ENCODE assay signal across 8 cellular contexts in genomic region chr19:1406496-1406817, GRCh38. TPM values are rescaled to one million over a fixed set of nuclear protein-coding genes. Genes with fewer than 3 reads are reported as not detected.
A peak's percentile ranks its signal among the peaks of the same experiment; 100 is the strongest.
DNase-seq lines count a peak whose midpoint lies in the region; ATAC-seq and TF ChIP-seq lines count a peak whose summit lies in the region.

No MANE protein-coding gene starts in this region.

- H3K27ac ChIP-seq in heart right ventricle (peak overlapping the region in 9 of 10 donors; percentile 68 to 98 (median 82)), adrenal gland (peak overlapping the region in 3 of 5 donors; percentile 94 to 99 (median 94)), liver (ENCODE audit: low read depth in 1 of 2, low read length in 2 of 2) (peak overlapping the region; percentile 82 to 84), transverse colon (peak overlapping the region; percentile 86 to 99 (median 96))

- DNase-seq in heart right ventricle (no peak), left ventricle myocardium superior (no peak), adrenal gland (no peak), transverse colon (peak; percentile 40), dermis blood vessel endothelial cell (no peak)
- DNase-seq in activated CD4-positive, CD25-positive, alpha-beta regulatory T cell treated with anti-CD3 and anti-CD28 coated beads, Interleukin-2, amount 50 U/mL, for 72 hours, result no peak

- ATAC-seq in heart right ventricle (no peak), left ventricle myocardium superior (no peak), GM19035 (IDR thresholded peaks at IDR 0.05; ENCODE audit: unreplicated experiment) (no peak)

- H3K4me1 ChIP-seq in heart right ventricle, result peaks cover 23 to 61% (median 35%) of the 10 kb centered on the region in 9 donors
- H3K4me1 ChIP-seq in adrenal gland (replicated peaks in 1 of 2), result peaks cover 28 to 30% of the 10 kb centered on the region in 2 donors
- peaks cover 16 to 47% (median 41%) of the 10 kb centered on the region in 4 donors for H3K4me1 ChIP-seq in liver (ENCODE audit: control insufficient read depth in 4 of 4, insufficient read depth in 4 of 4, low read length in 3 of 4)
- peaks cover 26 to 48% (median 38%) of the 10 kb centered on the region in 4 donors for H3K4me1 ChIP-seq in transverse colon

- TF ChIP-seq POLR2A in adrenal gland (IDR thresholded peaks at IDR 0.05) (no peak), transverse colon (IDR thresholded peaks at IDR 0.05) (no peak)

- H3K27me3 ChIP-seq in heart right ventricle (peaks cover 0 to 25% (median 0%) of the 10 kb centered on the region in 7 donors), adrenal gland (no peaks in the 10 kb centered on the region), liver (ENCODE audit: control insufficient read depth in 4 of 4, insufficient read depth in 4 of 4, low read length in 3 of 4) (no peaks in the 10 kb centered on the region), transverse colon (peaks cover 26% of the 10 kb centered on the region)

- H3K4me3 ChIP-seq in heart right ventricle (peak overlapping the region in 6 of 10 donors; percentile 55 to 99 (median 98)), adrenal gland (peak overlapping the region in 1 of 4 donors; percentile 99), liver (ENCODE audit: low read depth in 1 of 3, low read length in 3 of 3) (peak overlapping the region; percentile 70 to 77 (median 75)), transverse colon (peak overlapping the region in 3 of 4 donors; percentile 37 to 99 (median 52))

- no peak for TF ChIP-seq RAD21 in liver (IDR thresholded peaks at IDR 0.05)

- WGBS in heart right ventricle, 2 donors, result 29 to 38% methylated on average over 15 of the region's 15 CpGs
- WGBS in adrenal gland, 4 donors, result 25 to 33% (median 28%) methylated on average over 12 to 15 of the region's 15 CpGs
- WGBS in liver, result 29% methylated on average over 15 of the region's 15 CpGs
- WGBS in transverse colon (ENCODE audit: low coverage in 1 of 2), 2 donors, result 21 to 67% methylated on average over 3 to 15 of the region's 15 CpGs

- peak overlapping the region; percentile 41 to 67 for H3K9ac ChIP-seq in liver (ENCODE audit: low read depth in 1 of 2, low read length in 2 of 2)

- intact Hi-C loops in heart right ventricle (cut with DNase I), result loop anchor here in 4 of 10 donors (2.0 to 10.0 kb wide), 2 partner anchors 24 to 132 kb away; partner anchors contain the start of genes FAM174C (in 3 of the 4) and NDUFS7 (in 1 of the 4)
- intact Hi-C loops in left ventricle myocardium superior (cut with micrococcal nuclease), result no loop called here
- intact Hi-C loops in adrenal gland (cut with DNase I), result no loop called here
- intact Hi-C loops in transverse colon (cut with DNase I; ENCODE audit: low total_unique reads), result loop anchor here (10.0 kb wide), 1 partner anchor 122 kb away; the partner anchor contains the start of gene EFNA2

- H3K9me3 ChIP-seq in heart right ventricle, result no peaks in the 10 kb centered on the region
- no peaks in the 10 kb centered on the region for H3K9me3 ChIP-seq in adrenal gland (replicated peaks in 1 of 3)
- no peaks in the 10 kb centered on the region for H3K9me3 ChIP-seq in liver (ENCODE audit: control insufficient read depth in 4 of 4, low read length in 3 of 4)
- no peaks in the 10 kb centered on the region for H3K9me3 ChIP-seq in transverse colon

- peaks cover 0 to 10% (median 0%) of the 10 kb centered on the region in 9 donors for H3K36me3 ChIP-seq in heart right ventricle
- no peaks in the 10 kb centered on the region for H3K36me3 ChIP-seq in adrenal gland (replicated peaks in 1 of 2)
- H3K36me3 ChIP-seq in liver (ENCODE audit: control insufficient read depth in 4 of 4, insufficient read depth in 3 of 4, low read depth in 1 of 4, low read length in 3 of 4), result no peaks in the 10 kb centered on the region
- H3K36me3 ChIP-seq in transverse colon, result no peaks in the 10 kb centered on the region

- no peak for TF ChIP-seq EP300 in transverse colon (IDR thresholded peaks at IDR 0.05; ENCODE audit: low read depth)

- in situ Hi-C loops in transverse colon (cut with MboI; ENCODE audit: low pct_ligation_motif_present in 1 of 4, low pct_unique_long_range_greater_than_20kb in 1 of 4, low sequenced_read_pairs in 3 of 4), result no loop called here

- TF ChIP-seq CTCF in heart right ventricle (IDR thresholded peaks at IDR 0.05) (no peak), adrenal gland (IDR thresholded peaks at IDR 0.05) (no peak), liver (IDR thresholded peaks at IDR 0.05; ENCODE audit: low read depth, low read length, missing input control) (no peak), transverse colon (IDR thresholded peaks at IDR 0.05) (no peak)

TF ChIP-seq in liver, 16 proteins besides CTCF, POLR2A, EP300 and RAD21:
- TF ChIP-seq FOXA2 (IDR thresholded peaks at IDR 0.05), result no peak
- TF ChIP-seq YY1 (IDR thresholded peaks at IDR 0.05), result peak; percentile 4
- no peak for TF ChIP-seq MAX (IDR thresholded peaks at IDR 0.05)
- no peak for TF ChIP-seq GABPA (IDR thresholded peaks at IDR 0.05 in 1 of 2, conservative IDR thresholded peaks at IDR 0.05 in 1 of 2)
TF ChIP-seq in liver: peak in this region for 1.

RNA-seq across cellular contexts. Expression of gene DAZAP1, which starts 0.9 kb away (rescaled TPM):
- total RNA-seq in heart right ventricle (100 to 1,000 TPM in 2 of 10 donors, 10 to 100 TPM in 8; 56.7 to 111 (median 73.8) TPM), left ventricle myocardium superior (96.7 TPM), adrenal gland (10 to 100 TPM; 11.5 to 87.5 (median 43.8) TPM), liver (10 to 100 TPM; 30.0 to 45.0 TPM), transverse colon (10 to 100 TPM; 36.3 to 77.2 (median 41.6) TPM), dermis blood vessel endothelial cell (58.0 and 104 TPM in 2 replicates)
- polyA plus RNA-seq in heart right ventricle (10 to 100 TPM; 82.6 to 91.3 TPM), adrenal gland (100 to 1,000 TPM in 1 of 3 donors, 10 to 100 TPM in 2; 60.0 to 117 (median 77.5) TPM), liver (10 to 100 TPM in 1 of 2 donors, 1 to 10 TPM in 1; 5.4 to 29.4 TPM)

RNA-seq across cellular contexts. Expression of gene GAMT, which starts 5.1 kb away (rescaled TPM):
- 10 to 100 TPM; 53.4 to 89.2 (median 72.1) TPM for total RNA-seq in heart right ventricle
- polyA plus RNA-seq in heart right ventricle, result 100 to 1,000 TPM in 1 of 2 donors, 10 to 100 TPM in 1; 30.8 to 260 TPM
- 92.5 TPM for total RNA-seq in left ventricle myocardium superior
- total RNA-seq in adrenal gland, result 10 to 100 TPM; 14.8 to 96.9 (median 36.3) TPM
- 10 to 100 TPM in 2 of 3 donors, 1 to 10 TPM in 1; 7.4 to 84.5 (median 74.2) TPM for polyA plus RNA-seq in adrenal gland
- total RNA-seq in liver, result 100 to 1,000 TPM in 1 of 2 donors, 10 to 100 TPM in 1; 76.2 to 181 TPM
- polyA plus RNA-seq in liver, result 100 to 1,000 TPM; 367 to 394 TPM
- total RNA-seq in transverse colon, result 1 to 10 TPM; 1.4 to 4.4 (median 2.9) TPM
- total RNA-seq in dermis blood vessel endothelial cell, result 10.7 and 14.8 TPM in 2 replicates

RNA-seq across cellular contexts. Expression of gene NDUFS7, which starts 22.8 kb away (rescaled TPM):
- total RNA-seq in heart right ventricle, result 100 to 1,000 TPM; 248 to 446 (median 377) TPM
- 100 to 1,000 TPM; 307 to 498 TPM for polyA plus RNA-seq in heart right ventricle
- total RNA-seq in left ventricle myocardium superior, result 461 TPM
- total RNA-seq in adrenal gland, result 100 to 1,000 TPM; 128 to 286 (median 157) TPM
- 100 to 1,000 TPM in 2 of 3 donors, 1 to 10 TPM in 1; 4.7 to 267 (median 134) TPM for polyA plus RNA-seq in adrenal gland
- total RNA-seq in liver, result 10 to 100 TPM; 54.4 to 85.7 TPM
- polyA plus RNA-seq in liver, result 100 to 1,000 TPM; 170 to 185 TPM
- 100 to 1,000 TPM in 3 of 4 donors, 10 to 100 TPM in 1; 32.2 to 196 (median 156) TPM for total RNA-seq in transverse colon
- total RNA-seq in dermis blood vessel endothelial cell, result 98.8 and 104 TPM in 2 replicates

RNA-seq across cellular contexts. Expression of gene RPS15, which starts 31.7 kb away (rescaled TPM):
- 100 to 1,000 TPM; 480 to 720 (median 539) TPM for total RNA-seq in heart right ventricle
- polyA plus RNA-seq in heart right ventricle, result 1,000 to 10,000 TPM; 2,400 to 3,724 TPM
- 625 TPM for total RNA-seq in left ventricle myocardium superior
- total RNA-seq in adrenal gland, result 1,000 to 10,000 TPM in 6 of 8 donors, 100 to 1,000 TPM in 2; 929 to 3,934 (median 1,829) TPM
- 1,000 to 10,000 TPM in 2 of 3 donors, 100 to 1,000 TPM in 1; 471 to 4,071 (median 2,224) TPM for polyA plus RNA-seq in adrenal gland
- 100 to 1,000 TPM; 296 to 408 TPM for total RNA-seq in liver
- polyA plus RNA-seq in liver, result 100 to 1,000 TPM; 420 to 954 TPM
- total RNA-seq in transverse colon, result 1,000 to 10,000 TPM; 1,367 to 2,740 (median 2,511) TPM
- 380 and 637 TPM in 2 replicates for total RNA-seq in dermis blood vessel endothelial cell

RNA-seq across cellular contexts. Expression of gene APC2, which starts 43.5 kb away (rescaled TPM):
- total RNA-seq in heart right ventricle (under 1 TPM in 9 of 10 donors, not detected in 1; 0.02 to 0.23 (median 0.08) TPM), left ventricle myocardium superior (0.17 TPM), adrenal gland (1 to 10 TPM in 3 of 8 donors, under 1 TPM in 5; 0.06 to 6.9 (median 0.32) TPM), liver (under 1 TPM; under 0.01 to 0.05 TPM), transverse colon (1 to 10 TPM in 1 of 4 donors, under 1 TPM in 3; under 0.01 to 6.0 (median 0.36) TPM), dermis blood vessel endothelial cell (0.23 and 0.34 TPM in 2 replicates)
- polyA plus RNA-seq in heart right ventricle (under 1 TPM; 0.13 to 0.15 TPM), adrenal gland (10 to 100 TPM in 1 of 3 donors, under 1 TPM in 2; 0.71 to 12.9 (median 0.82) TPM), liver (under 1 TPM; 0.01 to 0.06 TPM)
